Comparison of ENCODE assay signal across 28 cellular contexts in genomic region chr20:50196896-50197295, GRCh38. TPM values are rescaled to one million over a fixed set of nuclear protein-coding genes. Genes with fewer than 3 reads are reported as not detected.
A peak's percentile ranks its signal among the peaks of the same experiment; 100 is the strongest.
DNase-seq lines count a peak whose midpoint lies in the region; ATAC-seq, FAIRE-seq and TF ChIP-seq lines count a peak whose summit lies in the region.
"Had no signal": no experiment of that assay in that cellular context is flagged by ENCODE, and none has a peak within 500 bp of the region (broad histone marks: within the 10 kb centered on the region; RNA-seq: fewer than 3 reads in every experiment).

No MANE protein-coding gene starts in this region.

- H3K27ac Mint-ChIP-seq in natural killer cell treated with Interleukin-12 subunit alpha and Interleukin-12 subunit beta and Interleukin-15 and Interleukin-18, amount 100 ng/mL, for 72 hours, result peak overlapping the region; percentile 43 to 68
- peak overlapping the region in 1 of 2 donors; percentile 20 for H3K27ac Mint-ChIP-seq in natural killer cell
- H3K27ac Mint-ChIP-seq in glutamatergic neuron (ENCODE audit: unreplicated experiment), result no peak overlapping the region
- H3K27ac Mint-ChIP-seq in activated naive CD4-positive, alpha-beta T cell treated with anti-CD3 and anti-CD28 coated beads, Interleukin-2, amount 50 U/mL, for 72 hours, result no peak overlapping the region
- H3K27ac Mint-ChIP-seq: activated CD8-positive, alpha-beta memory T cell treated with anti-CD3 and anti-CD28 coated beads, Interleukin-2, amount 10 ng/mL, durations not matched to agents 7 days and 5 days had no signal

- H3K4me3 ChIP-seq in K562 (no peak overlapping the region), osteoblast (ENCODE audit: insufficient read depth, low read length) (no peak overlapping the region)
- H3K4me3 ChIP-seq: adrenal gland, BLaER1, colonic mucosa had no signal

- H3K36me3 Mint-ChIP-seq in natural killer cell treated with Interleukin-12 subunit alpha and Interleukin-12 subunit beta and Interleukin-15 and Interleukin-18, amount 100 ng/mL, for 72 hours, result peaks cover 12% of the 10 kb centered on the region
- H3K36me3 Mint-ChIP-seq in natural killer cell, result no peaks in the 10 kb centered on the region
- no peaks in the 10 kb centered on the region for H3K36me3 Mint-ChIP-seq in glutamatergic neuron (ENCODE audit: unreplicated experiment)
- peaks cover 19 to 24% of the 10 kb centered on the region in 2 donors for H3K36me3 Mint-ChIP-seq in activated naive CD4-positive, alpha-beta T cell treated with anti-CD3 and anti-CD28 coated beads, Interleukin-2, amount 50 U/mL, for 72 hours

- peaks cover 37 to 46% of the 10 kb centered on the region in 2 donors for H3K4me1 Mint-ChIP-seq in natural killer cell treated with Interleukin-12 subunit alpha and Interleukin-12 subunit beta and Interleukin-15 and Interleukin-18, amount 100 ng/mL, for 72 hours (ENCODE audit: low read depth in 2 of 2)
- peaks cover 26 to 27% of the 10 kb centered on the region in 2 donors for H3K4me1 Mint-ChIP-seq in natural killer cell
- H3K4me1 Mint-ChIP-seq in glutamatergic neuron (ENCODE audit: low read depth, unreplicated experiment), result peaks cover 9% of the 10 kb centered on the region

- TF ChIP-seq CTCF in natural killer cell (IDR thresholded peaks at IDR 0.05), result no peak
- no peak for TF ChIP-seq CTCF in K562 (IDR thresholded peaks at IDR 0.05 in 2 of 3, conservative IDR thresholded peaks at IDR 0.05 in 1 of 3; ENCODE audit: insufficient read depth in 2 of 3, low read depth in 1 of 3, low read length in 3 of 3)
- no peak for TF ChIP-seq CTCF in osteoblast (IDR thresholded peaks at IDR 0.05; ENCODE audit: extremely low read depth, low read depth, low read length)
- no peak for TF ChIP-seq CTCF in glutamatergic neuron (IDR thresholded peaks at IDR 0.05; ENCODE audit: partially characterized antibody, unreplicated experiment)

- H3K9me3 Mint-ChIP-seq in natural killer cell treated with Interleukin-12 subunit alpha and Interleukin-12 subunit beta and Interleukin-15 and Interleukin-18, amount 100 ng/mL, for 72 hours, result no peaks in the 10 kb centered on the region
- no peaks in the 10 kb centered on the region for H3K9me3 Mint-ChIP-seq in natural killer cell
- peaks cover 13% of the 10 kb centered on the region for H3K9me3 Mint-ChIP-seq in glutamatergic neuron (ENCODE audit: unreplicated experiment)
- H3K9me3 Mint-ChIP-seq in activated naive CD4-positive, alpha-beta T cell treated with anti-CD3 and anti-CD28 coated beads, Interleukin-2, amount 50 U/mL, for 72 hours, result no peaks in the 10 kb centered on the region
- H3K9me3 Mint-ChIP-seq: IgD-negative memory B cell; T-helper 2 cell treated with Interferon-gamma antibody and Interleukin-4, amounts not matched to agents 5 μg/mL and 100 μg/mL, for 36 hours had no signal

- no peak for DNase-seq in natural killer cell treated with Interleukin-12 subunit alpha and Interleukin-12 subunit beta and Interleukin-15 and Interleukin-18, amount 100 ng/mL, for 72 hours (ENCODE audit: low spot score)
- no peak for DNase-seq in natural killer cell
- no peak for DNase-seq in K562 (ENCODE audit: extremely low read depth in 1 of 4, low spot score in 3 of 4)
- DNase-seq in osteoblast (ENCODE audit: insufficient read length, low spot score, missing footprints), result peak; percentile 84
- no peak for DNase-seq in glutamatergic neuron
- DNase-seq in effector CD8-positive, alpha-beta T cell (lab: John Stamatoyannopoulos, UW), result no peak
- no peak for DNase-seq in NCI-H187 (lab: John Stamatoyannopoulos, UW)
- no peak for DNase-seq in activated naive CD4-positive, alpha-beta T cell treated with anti-CD3 and anti-CD28 coated beads, Interleukin-2, amount 50 U/mL, for 72 hours (ENCODE audit: low spot score in 2 of 2)
- DNase-seq: ACHN; activated CD4-positive, alpha-beta T cell treated with anti-CD3 and anti-CD28 coated beads, Interleukin-2, amount 50 U/mL, for 1 hour; activated CD8-positive, alpha-beta memory T cell treated with anti-CD3 and anti-CD28 coated beads, Interleukin-2, amount 10 ng/mL, durations not matched to agents 7 days and 5 days; activated effector memory CD4-positive, alpha-beta T cell treated with anti-CD3 and anti-CD28 coated beads, Interleukin-2, amount 50 U/mL, for 16 hours; colonic mucosa; DMS79 treated with DMSO at 0.1 percent for 48 hours; GOT3; NCI-H2081; NCI-H226; NCI-H748 treated with DMSO at 0.1 percent for 48 hours; small intestine; stimulated activated CD4-positive, alpha-beta T cell treated with anti-CD3 and anti-CD28 coated beads, Interleukin-2, amount 100 ng/mL, for 24 hours; substantia nigra had no signal

- no peak for TF ChIP-seq EP300 in K562 (IDR thresholded peaks at IDR 0.05; ENCODE audit: low read length)

- H3K4me2 ChIP-seq in K562 (ENCODE audit: insufficient read depth, low read length) (0 out of 2 replicates have a peak overlapping the region, but pooled peaks have one; percentile 54), osteoblast (ENCODE audit: insufficient read depth, low read length) (no peak overlapping the region)
- H3K4me2 ChIP-seq: BLaER1 had no signal

- H4K20me1 ChIP-seq in K562 (replicated peaks; ENCODE audit: control insufficient read depth, insufficient read depth, low read length) (peaks cover 16% of the 10 kb centered on the region; the same call in 1 of the 2 replicates), osteoblast (ENCODE audit: insufficient read depth, low read length) (peaks cover 29% of the 10 kb centered on the region)

- 80% methylated on average over 6 of the region's 6 CpGs for WGBS in K562 (ENCODE audit: insufficient coverage, low coverage, missing lambda C conversion rate)

- no peak overlapping the region for H3K4me3 Mint-ChIP-seq in natural killer cell treated with Interleukin-12 subunit alpha and Interleukin-12 subunit beta and Interleukin-15 and Interleukin-18, amount 100 ng/mL, for 72 hours
- H3K4me3 Mint-ChIP-seq in natural killer cell (no peak overlapping the region), glutamatergic neuron (ENCODE audit: unreplicated experiment) (no peak overlapping the region)
- H3K4me3 Mint-ChIP-seq: activated CD8-positive, alpha-beta memory T cell treated with anti-CD3 and anti-CD28 coated beads, Interleukin-2, amount 10 ng/mL, durations not matched to agents 7 days and 5 days; IgD-negative memory B cell; T-helper 2 cell treated with Interferon-gamma antibody and Interleukin-4, amounts not matched to agents 5 μg/mL and 100 μg/mL, for 36 hours had no signal

- intact Hi-C loops in natural killer cell (cut with micrococcal nuclease), result no loop called here
- intact Hi-C loops in K562 (cut with micrococcal nuclease), result no loop called here

- no peak for FAIRE-seq in K562 (lab: Jason Lieb, UNC)
- FAIRE-seq: endometrium, islet of Langerhans, small intestine had no signal

- peaks cover 12% of the 10 kb centered on the region for H3K9me1 ChIP-seq in K562 (ENCODE audit: control insufficient read depth, insufficient read depth, low read length)

- peaks cover 18% of the 10 kb centered on the region for H3K36me3 ChIP-seq in K562 (ENCODE audit: control insufficient read depth, insufficient read depth, low read length)
- H3K36me3 ChIP-seq in osteoblast (ENCODE audit: insufficient read depth, low read length), result no peaks in the 10 kb centered on the region
- H3K36me3 ChIP-seq: colonic mucosa had no signal

- BruUV-seq in K562 (replicated peaks; lab: Mats Ljungman, UMichigan), result no TSS peak

- CTCF ChIA-PET in K562 (lab: Yijun Ruan, JAX; ENCODE audit: low intra/inter-chr PET ratio), result no interaction called here

- H3K27me3 Mint-ChIP-seq in natural killer cell treated with Interleukin-12 subunit alpha and Interleukin-12 subunit beta and Interleukin-15 and Interleukin-18, amount 100 ng/mL, for 72 hours, result no peaks in the 10 kb centered on the region
- H3K27me3 Mint-ChIP-seq in natural killer cell (ENCODE audit: low read depth in 2 of 2) (no peaks in the 10 kb centered on the region), glutamatergic neuron (ENCODE audit: unreplicated experiment) (peaks cover 5% of the 10 kb centered on the region)
- H3K27me3 Mint-ChIP-seq: activated CD8-positive, alpha-beta memory T cell treated with anti-CD3 and anti-CD28 coated beads, Interleukin-2, amount 10 ng/mL, durations not matched to agents 7 days and 5 days; IgD-negative memory B cell had no signal

- no peaks in the 10 kb centered on the region for H3K27me3 ChIP-seq in K562 (ENCODE audit: control insufficient read depth in 2 of 2, insufficient read depth in 2 of 2, low read length in 2 of 2)
- H3K27me3 ChIP-seq in osteoblast (ENCODE audit: insufficient read depth, low read length), result no peaks in the 10 kb centered on the region
- H3K27me3 ChIP-seq: adrenal gland, BLaER1, colonic mucosa had no signal

- H3K9ac ChIP-seq in K562 (ENCODE audit: insufficient read depth in 1 of 2, low read depth in 2 of 2, low read length in 2 of 2), result peak overlapping the region; percentile 30 to 64; a peak in 2 of 4 replicates
- H3K9ac ChIP-seq: BLaER1 had no signal

- H3K79me2 ChIP-seq in K562 (ENCODE audit: control insufficient read depth, insufficient read depth, low read length) (peaks cover 32% of the 10 kb centered on the region), osteoblast (ENCODE audit: insufficient read depth, low read length) (peaks cover 36% of the 10 kb centered on the region)

- no peak for ATAC-seq in natural killer cell treated with Interleukin-12 subunit alpha and Interleukin-12 subunit beta and Interleukin-15 and Interleukin-18, amount 100 ng/mL, for 72 hours
- no peak for ATAC-seq in natural killer cell
- ATAC-seq in K562, result no peak
- no peak for ATAC-seq in activated naive CD4-positive, alpha-beta T cell treated with anti-CD3 and anti-CD28 coated beads, Interleukin-2, amount 50 U/mL, for 72 hours
- ATAC-seq: activated CD8-positive, alpha-beta memory T cell treated with anti-CD3 and anti-CD28 coated beads, Interleukin-2, amount 10 ng/mL, durations not matched to agents 7 days and 5 days had no signal

- H3K9me3 ChIP-seq in K562 (replicated peaks; ENCODE audit: control insufficient read depth, insufficient read depth, low read depth, low read length) (no peaks in the 10 kb centered on the region; the same call in 1 of the 2 replicates), osteoblast (ENCODE audit: low read depth, low read length) (no peaks in the 10 kb centered on the region)
- H3K9me3 ChIP-seq: adrenal gland, BLaER1, colonic mucosa had no signal

- H3K4me1 ChIP-seq in K562 (replicated peaks in 1 of 2; ENCODE audit: control insufficient read depth in 2 of 2, insufficient read depth in 2 of 2, low read length in 2 of 2) (peaks cover 42 to 61% of the 10 kb centered on the region in 2 experiments), osteoblast (ENCODE audit: insufficient read depth, low read length) (peaks cover 17% of the 10 kb centered on the region)
- H3K4me1 ChIP-seq: colonic mucosa had no signal

- H2AFZ ChIP-seq in K562 (ENCODE audit: low read depth, low read length) (peak overlapping the region; percentile 44), osteoblast (ENCODE audit: low read length) (no peak overlapping the region)

- in situ Hi-C loops in K562 (cut with MboI), result no loop called here

- TF ChIP-seq RAD21 in K562 (CRISPR knock-in tag; conservative IDR thresholded peaks at IDR 0.05 in 1 of 2, IDR thresholded peaks at IDR 0.05 in 1 of 2), result no peak

- peak overlapping the region; percentile 60; the same call in 2 of the 3 replicates for H3K27ac ChIP-seq in K562 (ENCODE audit: extremely low read depth, low read depth, low read length)
- H3K27ac ChIP-seq in osteoblast (ENCODE audit: low read depth, low read length), result no peak overlapping the region
- H3K27ac ChIP-seq: BLaER1, colonic mucosa, VCaP had no signal

- TF ChIP-seq POLR2A in K562 (conservative IDR thresholded peaks at IDR 0.05), result no peak

- POLR2A ChIA-PET in K562 (lab: Yijun Ruan, JAX), result interaction anchor here (0.6 to 1.4 kb wide), 8 partner anchors 9 to 1083 kb away, joined by 3 to 7 read pairs (median 4); no protein-coding TSS in a partner anchor

RNA-seq across cellular contexts. Expression of gene CEBPB, which starts 6.3 kb away (rescaled TPM):
- total RNA-seq in natural killer cell treated with Interleukin-12 subunit alpha and Interleukin-12 subunit beta and Interleukin-15 and Interleukin-18, amount 100 ng/mL, for 72 hours, result 100 to 1,000 TPM; 153 to 167 TPM
- total RNA-seq in natural killer cell, result 10 to 100 TPM; 32.1 to 79.8 (median 68.2) TPM
- total RNA-seq in K562 (2011; cell fraction: chromatin; rRNA removed; ENCODE audit: low replicate concordance), result 3.3 and 9.2 TPM in 2 replicates
- total RNA-seq in K562 (2011; cell fraction: nucleolus; rRNA removed), result 18.3 and 19.3 TPM in 2 replicates
- 8.7 and 9.0 TPM in 2 replicates for total RNA-seq in K562 (2011; cell fraction: nucleoplasm; rRNA removed)
- total RNA-seq in K562 (2014; rRNA removed), result 41.7 and 51.5 TPM in 2 replicates
- 8.1 and 8.3 TPM in 2 replicates for total RNA-seq in K562 (2014; rRNA removed; fragmentation: Illumina TruSeq; extraction: Trizol)
- 5.7 and 6.6 TPM in 2 replicates for total RNA-seq in K562 (2015; rRNA removed; fragmentation: Illumina TruSeq; extraction: Trizol)
- total RNA-seq in K562 (2021), result 68.2 and 72.6 TPM in 2 replicates
- 7.8 and 10.8 TPM in 2 replicates for polyA plus RNA-seq in K562 (2011; rRNA removed)
- 12.1 and 32.2 TPM in 2 replicates for polyA plus RNA-seq in K562 (2011; cell fraction: cytosol; rRNA removed)
- polyA plus RNA-seq in K562 (2011; cell fraction: nucleus; rRNA removed), result 15.5 and 18.1 TPM in 2 replicates
- 16.9 and 44.3 TPM in 2 replicates for polyA plus RNA-seq in K562 (2012)
- 4.6 and 6.8 TPM in 2 replicates for polyA plus RNA-seq in K562 (2014; fragmentation: Illumina TruSeq; extraction: Trizol)
- polyA plus RNA-seq in K562 (2014; fragmentation: Nextera tagmentation; extraction: Ambion mirVana), result 1 to 10 TPM; 1.2 to 1.5 TPM
- 47.7 and 57.9 TPM in 2 replicates for polyA plus RNA-seq in K562 (2014; rRNA removed)
- polyA minus RNA-seq in K562 (2011; rRNA and poly(A)+ RNA removed), result 1.3 and 1.5 TPM in 2 replicates
- 10.1 and 19.9 TPM in 2 replicates for polyA minus RNA-seq in K562 (2011; cell fraction: cytosol; rRNA and poly(A)+ RNA removed)
- 9.3 and 11.7 TPM in 2 replicates for polyA minus RNA-seq in K562 (2011; cell fraction: nucleus; rRNA and poly(A)+ RNA removed)
- total RNA-seq in osteoblast, result 75.7 and 79.3 TPM in 2 replicates
- total RNA-seq in glutamatergic neuron (ENCODE audit: unreplicated experiment), result 11.3 TPM
- total RNA-seq in activated naive CD4-positive, alpha-beta T cell treated with anti-CD3 and anti-CD28 coated beads, Interleukin-2, amount 50 U/mL, for 72 hours, result 10 to 100 TPM; 29.0 to 50.9 TPM

RNA-seq across cellular contexts. Expression of gene PEDS1, which starts 43.4 kb away (rescaled TPM):
- 10 to 100 TPM; 31.2 to 33.8 TPM for total RNA-seq in natural killer cell treated with Interleukin-12 subunit alpha and Interleukin-12 subunit beta and Interleukin-15 and Interleukin-18, amount 100 ng/mL, for 72 hours
- total RNA-seq in natural killer cell (10 to 100 TPM; 27.4 to 32.8 (median 31.5) TPM), K562 (2014; rRNA removed) (32.8 and 43.9 TPM in 2 replicates), K562 (2014; rRNA removed; fragmentation: Illumina TruSeq; extraction: Trizol) (11.4 and 17.1 TPM in 2 replicates), K562 (2015; rRNA removed; fragmentation: Illumina TruSeq; extraction: Trizol) (24.7 and 24.9 TPM in 2 replicates), K562 (2021) (28.0 and 28.5 TPM in 2 replicates), osteoblast (33.3 and 37.6 TPM in 2 replicates), glutamatergic neuron (ENCODE audit: unreplicated experiment) (29.3 TPM)
- 13.1 and 31.5 TPM in 2 replicates for total RNA-seq in K562 (2011; cell fraction: chromatin; rRNA removed; ENCODE audit: low replicate concordance)
- 28.4 and 33.9 TPM in 2 replicates for total RNA-seq in K562 (2011; cell fraction: nucleolus; rRNA removed)
- 33.6 and 54.6 TPM in 2 replicates for total RNA-seq in K562 (2011; cell fraction: nucleoplasm; rRNA removed)
- polyA plus RNA-seq in K562 (2011; rRNA removed) (23.6 and 53.8 TPM in 2 replicates), K562 (2014; fragmentation: Illumina TruSeq; extraction: Trizol) (38.5 and 40.3 TPM in 2 replicates), K562 (2014; fragmentation: Nextera tagmentation; extraction: Ambion mirVana) (1 to 10 TPM; 2.9 to 3.9 TPM), K562 (2014; rRNA removed) (24.2 and 29.4 TPM in 2 replicates)
- 65.7 and 87.4 TPM in 2 replicates for polyA plus RNA-seq in K562 (2011; cell fraction: cytosol; rRNA removed)
- polyA plus RNA-seq in K562 (2011; cell fraction: nucleus; rRNA removed), result 22.6 and 23.4 TPM in 2 replicates
- 24.6 and 36.8 TPM in 2 replicates for polyA plus RNA-seq in K562 (2012)
- 33.6 and 49.2 TPM in 2 replicates for polyA minus RNA-seq in K562 (2011; rRNA and poly(A)+ RNA removed)
- polyA minus RNA-seq in K562 (2011; cell fraction: cytosol; rRNA and poly(A)+ RNA removed), result 34.3 and 45.2 TPM in 2 replicates
- 4.0 and 5.9 TPM in 2 replicates for polyA minus RNA-seq in K562 (2011; cell fraction: nucleus; rRNA and poly(A)+ RNA removed)
- total RNA-seq in activated naive CD4-positive, alpha-beta T cell treated with anti-CD3 and anti-CD28 coated beads, Interleukin-2, amount 50 U/mL, for 72 hours, result 10 to 100 TPM; 14.8 to 21.2 TPM

Comparison
In these comparisons a context has a peak if more than half of its experiments do, and no peak if none do; other contexts are left out.
1. H3K27ac Mint-ChIP-seq: peak in natural killer cell treated with Interleukin-12 subunit alpha and Interleukin-12 subunit beta and Interleukin-15 and Interleukin-18, amount 100 ng/mL, for 72 hours (2 of 2); none in glutamatergic neuron (single experiment) and activated naive CD4-positive, alpha-beta T cell treated with anti-CD3 and anti-CD28 coated beads, Interleukin-2, amount 50 U/mL, for 72 hours (0 of 2).